In the genomic region with DNA sequence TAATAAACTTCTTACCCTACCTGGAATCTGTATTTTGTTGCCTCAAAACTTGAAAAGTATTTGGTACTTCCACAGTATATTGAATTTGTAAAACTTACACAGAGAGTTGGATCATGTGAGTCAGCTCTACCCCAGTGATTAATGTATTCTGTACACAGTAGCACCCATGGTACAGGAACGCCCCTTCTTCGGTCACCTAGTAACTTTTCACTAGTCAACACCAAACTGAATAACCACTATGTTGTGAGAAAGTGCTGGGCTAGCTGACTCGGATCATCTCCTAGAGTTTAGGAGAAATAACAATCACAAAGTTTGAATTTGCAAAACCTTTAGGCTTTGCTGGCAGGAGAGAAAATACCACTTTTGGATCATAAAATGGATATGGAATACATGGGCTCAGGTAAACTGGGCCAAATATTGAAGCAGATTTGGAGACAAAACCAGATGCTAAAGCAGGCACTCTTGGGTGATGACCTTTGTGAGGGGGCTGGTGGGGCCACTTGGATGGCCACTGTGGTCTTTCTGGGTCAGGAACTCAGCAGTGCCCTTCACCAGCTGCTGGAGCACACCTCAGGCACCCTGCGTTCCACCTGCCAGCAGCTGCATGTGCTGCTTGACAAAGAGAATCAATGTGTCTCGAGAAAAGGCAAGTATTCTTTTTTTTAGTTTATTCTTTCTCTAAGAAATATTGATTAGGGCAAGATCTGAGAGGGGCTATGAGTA, we compare ENCODE assay signal across 13 cellular contexts. TPM values are rescaled to one million over a fixed set of nuclear protein-coding genes. Genes with fewer than 3 reads are reported as not detected.
DNase-seq lines count a peak whose midpoint lies in the region; TF ChIP-seq lines count a peak whose summit lies in the region.
"Had no signal": no experiment of that assay in that cellular context is flagged by ENCODE, and none has a peak within 500 bp of the region (broad histone marks: within the 10 kb centered on the region; RNA-seq: fewer than 3 reads in every experiment).

A gene (plus strand): TSS at position 233 of the 723 bp plus-strand sequence. CDS start 143 bp downstream, at position 376.

- TF ChIP-seq CTCF in mesothelial cell of epicardium (IDR thresholded peaks at IDR 0.05; ENCODE audit: unreplicated experiment) (no peak), endodermal cell (conservative IDR thresholded peaks at IDR 0.05) (no peak)

- intact Hi-C loops in activated T-helper 1 cell treated with anti-CD3 and anti-CD28 coated beads, Interleukin-12 subunit alpha, Interleukin-12 subunit beta, Interleukin-2, Interleukin-4 antibody, amounts not matched to agents 30 ng/mL and 10 ng/mL and 1 ng/mL, durations not matched to agents 14 hours and 24 hours and 36 hours (cut with micrococcal nuclease) = loop anchor here (10.0 kb wide), 1 partner anchor 273 kb away; no protein-coding TSS in a partner anchor

- H3K36me3 ChIP-seq in endodermal cell (ENCODE audit: control insufficient read depth, insufficient read depth, low read length) = no peaks in the 10 kb centered on the region
- H3K36me3 ChIP-seq: neutrophil, upper lobe of left lung had no signal

- H3K4me1 ChIP-seq in endodermal cell (ENCODE audit: control insufficient read depth, insufficient read depth, low read length) = peaks cover 4% of the 10 kb centered on the region

- peak within 1 kb of the TSS; percentile 73 for H3K27ac Mint-ChIP-seq in activated T-helper 1 cell treated with anti-CD3 and anti-CD28 coated beads, Interleukin-12 subunit alpha, Interleukin-12 subunit beta, Interleukin-2, Interleukin-4 antibody, amounts not matched to agents 30 ng/mL and 10 ng/mL and 1 ng/mL, durations not matched to agents 14 hours and 24 hours and 36 hours
- H3K27ac Mint-ChIP-seq in mesothelial cell of epicardium (peak within 1 kb of the TSS; percentile 85), endodermal cell (no peak within 1 kb of the TSS)

- H3K36me3 Mint-ChIP-seq in activated T-helper 1 cell treated with anti-CD3 and anti-CD28 coated beads, Interleukin-12 subunit alpha, Interleukin-12 subunit beta, Interleukin-2, Interleukin-4 antibody, amounts not matched to agents 30 ng/mL and 10 ng/mL and 1 ng/mL, durations not matched to agents 14 hours and 24 hours and 36 hours (ENCODE audit: low read depth) = peaks cover 35% of the 10 kb centered on the region
- no peaks in the 10 kb centered on the region for H3K36me3 Mint-ChIP-seq in mesothelial cell of epicardium
- no peaks in the 10 kb centered on the region for H3K36me3 Mint-ChIP-seq in endodermal cell (ENCODE audit: low read depth)

- 90 to 94% methylated on average over 3 to 5 of the region's 5 CpGs for WGBS in endodermal cell (ENCODE audit: insufficient coverage in 1 of 2, insufficient read length in 1 of 2), 2 experiments

- no peak within 1 kb of the TSS for H3K27ac ChIP-seq in endodermal cell (ENCODE audit: low read depth, low read length)
- H3K27ac ChIP-seq: neutrophil had no signal

- peak; percentile 19 to 27 for DNase-seq in stimulated activated CD8-positive, alpha-beta memory T cell treated with anti-CD3 and anti-CD28 coated beads, Interleukin-15, amount 100 ng/mL, for 48 hours (ENCODE audit: low read depth in 2 of 2)
- DNase-seq in stimulated activated CD8-positive, alpha-beta memory T cell treated with anti-CD3 and anti-CD28 coated beads, Interleukin-4, amount 100 ng/mL, for 48 hours = no peak
- no peak for DNase-seq in activated T-helper 1 cell treated with anti-CD3 and anti-CD28 coated beads, Interleukin-12 subunit alpha, Interleukin-12 subunit beta, Interleukin-2, Interleukin-4 antibody, amounts not matched to agents 30 ng/mL and 10 ng/mL and 1 ng/mL, durations not matched to agents 14 hours and 24 hours and 36 hours (ENCODE audit: low spot score)
- DNase-seq in mesothelial cell of epicardium (ENCODE audit: low spot score in 2 of 2, unreplicated experiment in 2 of 2) (no peak), cortex of kidney (lab: John Stamatoyannopoulos, UW) (no peak), NCI-H524 treated with DMSO at 0.1 percent for 48 hours (lab: John Stamatoyannopoulos, UW) (no peak), endodermal cell (no peak), NCI-H187 treated with DMSO at 0.1 percent for 48 hours (lab: John Stamatoyannopoulos, UW) (no peak)
- DNase-seq: kidney, NCI-H1436 treated with DMSO at 0.1 percent for 48 hours, SK-N-SH, upper lobe of left lung had no signal

- no peaks in the 10 kb centered on the region for H3K27me3 Mint-ChIP-seq in activated T-helper 1 cell treated with anti-CD3 and anti-CD28 coated beads, Interleukin-12 subunit alpha, Interleukin-12 subunit beta, Interleukin-2, Interleukin-4 antibody, amounts not matched to agents 30 ng/mL and 10 ng/mL and 1 ng/mL, durations not matched to agents 14 hours and 24 hours and 36 hours (ENCODE audit: insufficient read depth)
- H3K27me3 Mint-ChIP-seq in mesothelial cell of epicardium (ENCODE audit: low read depth) (peaks cover 1% of the 10 kb centered on the region), endodermal cell (ENCODE audit: insufficient read depth) (no peaks in the 10 kb centered on the region)

- peaks cover 96% of the 10 kb centered on the region for H3K4me1 Mint-ChIP-seq in activated T-helper 1 cell treated with anti-CD3 and anti-CD28 coated beads, Interleukin-12 subunit alpha, Interleukin-12 subunit beta, Interleukin-2, Interleukin-4 antibody, amounts not matched to agents 30 ng/mL and 10 ng/mL and 1 ng/mL, durations not matched to agents 14 hours and 24 hours and 36 hours (ENCODE audit: low read depth)
- H3K4me1 Mint-ChIP-seq in mesothelial cell of epicardium (peaks cover 20% of the 10 kb centered on the region), endodermal cell (peaks cover 14% of the 10 kb centered on the region)

- H3K9me3 Mint-ChIP-seq in activated T-helper 1 cell treated with anti-CD3 and anti-CD28 coated beads, Interleukin-12 subunit alpha, Interleukin-12 subunit beta, Interleukin-2, Interleukin-4 antibody, amounts not matched to agents 30 ng/mL and 10 ng/mL and 1 ng/mL, durations not matched to agents 14 hours and 24 hours and 36 hours = peaks cover 20% of the 10 kb centered on the region
- H3K9me3 Mint-ChIP-seq in mesothelial cell of epicardium = peaks cover 5% of the 10 kb centered on the region
- H3K9me3 Mint-ChIP-seq in endodermal cell = no peaks in the 10 kb centered on the region

- H3K9me3 ChIP-seq in endodermal cell (ENCODE audit: control insufficient read depth, low read length) = no peaks in the 10 kb centered on the region
- H3K9me3 ChIP-seq: neutrophil, SK-N-SH, upper lobe of left lung had no signal

- H3K4me3 Mint-ChIP-seq in activated T-helper 1 cell treated with anti-CD3 and anti-CD28 coated beads, Interleukin-12 subunit alpha, Interleukin-12 subunit beta, Interleukin-2, Interleukin-4 antibody, amounts not matched to agents 30 ng/mL and 10 ng/mL and 1 ng/mL, durations not matched to agents 14 hours and 24 hours and 36 hours = peak within 1 kb of the TSS; percentile 67
- H3K4me3 Mint-ChIP-seq in mesothelial cell of epicardium = no peak within 1 kb of the TSS
- no peak within 1 kb of the TSS for H3K4me3 Mint-ChIP-seq in endodermal cell

- H3K9ac ChIP-seq in endodermal cell (ENCODE audit: extremely low read depth, low read length, poor library complexity, severe bottlenecking) = no peak within 1 kb of the TSS
- H3K9ac ChIP-seq: SK-N-SH had no signal

- H3K27me3 ChIP-seq in endodermal cell (ENCODE audit: control insufficient read depth, insufficient read depth, low read length, poor library complexity, severe bottlenecking) = no peaks in the 10 kb centered on the region
- H3K27me3 ChIP-seq: neutrophil, upper lobe of left lung had no signal

- no peak within 1 kb of the TSS for H3K4me3 ChIP-seq in endodermal cell (ENCODE audit: low read length)

RNA-seq across cellular contexts. Expression of the gene that starts here (rescaled TPM):
- total RNA-seq in activated T-helper 1 cell treated with anti-CD3 and anti-CD28 coated beads, Interleukin-12 subunit alpha, Interleukin-12 subunit beta, Interleukin-2, Interleukin-4 antibody, amounts not matched to agents 30 ng/mL and 10 ng/mL and 1 ng/mL, durations not matched to agents 14 hours and 24 hours and 36 hours = 0.86 and 1.0 TPM in 2 replicates
- total RNA-seq in mesothelial cell of epicardium (not detected in 3 replicates), endodermal cell (not detected)
- polyA plus RNA-seq in endodermal cell (2013, experiment 1 of 2) = not detected
- polyA plus RNA-seq in endodermal cell (2013, experiment 2 of 2) = not detected
- polyA plus RNA-seq: SK-N-SH had no signal

Comparison
In these comparisons a context has a peak if more than half of its experiments do, and no peak if none do; other contexts are left out.
1. DNase-seq: peak in stimulated activated CD8-positive, alpha-beta memory T cell treated with anti-CD3 and anti-CD28 coated beads, Interleukin-15, amount 100 ng/mL, for 48 hours (2 of 2); none in stimulated activated CD8-positive, alpha-beta memory T cell treated with anti-CD3 and anti-CD28 coated beads, Interleukin-4, amount 100 ng/mL, for 48 hours (single experiment), activated T-helper 1 cell treated with anti-CD3 and anti-CD28 coated beads, Interleukin-12 subunit alpha, Interleukin-12 subunit beta, Interleukin-2, Interleukin-4 antibody, amounts not matched to agents 30 ng/mL and 10 ng/mL and 1 ng/mL, durations not matched to agents 14 hours and 24 hours and 36 hours (single experiment), mesothelial cell of epicardium (0 of 2), cortex of kidney (single experiment), NCI-H524 treated with DMSO at 0.1 percent for 48 hours (single experiment), endodermal cell (single experiment) and NCI-H187 treated with DMSO at 0.1 percent for 48 hours (single experiment).